12 cellular contexts compared by ENCODE assay signal in the genomic region with DNA sequence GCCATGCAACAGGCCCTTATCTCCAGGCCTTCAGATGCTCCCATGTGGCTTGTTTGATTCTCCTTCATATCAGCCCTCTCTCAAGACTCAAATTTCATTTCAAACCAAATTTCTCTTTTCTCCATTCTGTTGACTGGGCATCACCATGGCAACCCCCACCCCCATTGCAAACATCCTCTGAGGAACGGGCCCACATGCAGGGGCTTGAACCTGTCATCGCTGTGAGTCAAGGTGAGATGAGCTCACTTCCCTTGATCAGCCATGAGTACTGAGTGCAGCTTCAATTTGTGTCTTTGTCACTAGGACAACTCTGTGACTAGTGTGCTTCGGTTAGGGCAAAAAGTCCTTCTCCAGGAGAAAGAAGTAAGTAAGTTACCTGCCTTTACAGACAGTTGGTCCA. TPM values are rescaled to one million over a fixed set of nuclear protein-coding genes. Genes with fewer than 3 reads are reported as not detected.
DNase-seq lines count a peak whose midpoint lies in the region; ATAC-seq, FAIRE-seq and TF ChIP-seq lines count a peak whose summit lies in the region.
"Had no signal": no experiment of that assay in that cellular context is flagged by ENCODE, and none has a peak within 500 bp of the region (broad histone marks: within the 10 kb centered on the region; RNA-seq: fewer than 3 reads in every experiment).

No MANE protein-coding gene starts in this region.

- H3K27me3 Mint-ChIP-seq in CD4-positive, alpha-beta T cell, result no peaks in the 10 kb centered on the region

- H3K36me3 ChIP-seq in osteoblast (ENCODE audit: insufficient read depth, low read length), result no peaks in the 10 kb centered on the region
- H3K36me3 ChIP-seq: stomach had no signal

- peak overlapping the region; percentile 99 for H3K27ac Mint-ChIP-seq in CD4-positive, alpha-beta T cell
- H3K27ac Mint-ChIP-seq: memory B cell had no signal

- no peaks in the 10 kb centered on the region for H3K79me2 ChIP-seq in osteoblast (ENCODE audit: insufficient read depth, low read length)

- DNase-seq in CD4-positive, alpha-beta T cell, result peak in 5 of 10 experiments; percentile 24 to 37 (median 36)
- DNase-seq in NCI-H2196 (lab: John Stamatoyannopoulos, UW; ENCODE audit: unreplicated experiment) (peak; percentile 37), osteoblast (ENCODE audit: insufficient read length, low spot score, missing footprints) (peak; percentile 76), amniotic stem cell (lab: John Stamatoyannopoulos, UW) (no peak), HTR-8/SVneo (ENCODE audit: insufficient read length, low spot score) (no peak)
- peak; percentile 58 for DNase-seq in activated naive CD4-positive, alpha-beta T cell treated with anti-CD3 and anti-CD28 coated beads, Interleukin-2, amount 50 U/mL, for 16 hours
- DNase-seq: cerebellar nuclear complex, NCI-H2081, stomach had no signal

- H3K9me3 ChIP-seq in CD4-positive, alpha-beta T cell (ENCODE audit: control insufficient read depth, low read length), result no peaks in the 10 kb centered on the region
- no peaks in the 10 kb centered on the region for H3K9me3 ChIP-seq in osteoblast (ENCODE audit: low read depth, low read length)
- H3K9me3 ChIP-seq: stomach had no signal

- intact Hi-C loops in CD4-positive, alpha-beta T cell (cut with DNase I, micrococcal nuclease), result no loop called here

- no peaks in the 10 kb centered on the region for H4K20me1 ChIP-seq in osteoblast (ENCODE audit: insufficient read depth, low read length)

- no peak for ATAC-seq in CD4-positive, alpha-beta T cell (ENCODE audit: poor library complexity)
- no peak for ATAC-seq in HG03432 (IDR thresholded peaks at IDR 0.05; ENCODE audit: unreplicated experiment)
- no peak for ATAC-seq in GM21529 (IDR thresholded peaks at IDR 0.05; ENCODE audit: unreplicated experiment)

- H3K36me3 Mint-ChIP-seq in CD4-positive, alpha-beta T cell (ENCODE audit: low read depth), result peaks cover 4% of the 10 kb centered on the region
- H3K36me3 Mint-ChIP-seq: memory B cell had no signal

- H3K27ac ChIP-seq in CD4-positive, alpha-beta T cell (ENCODE audit: low read depth, low read length), result no peak overlapping the region
- peak overlapping the region; percentile 82 for H3K27ac ChIP-seq in osteoblast (ENCODE audit: low read depth, low read length)
- H3K27ac ChIP-seq: stomach had no signal

- CTCF ChIA-PET in CD4-positive, alpha-beta T cell (lab: Charles Lee), result no interaction called here

- H3K4me1 Mint-ChIP-seq in CD4-positive, alpha-beta T cell (ENCODE audit: low read depth), result peaks cover 44% of the 10 kb centered on the region
- H3K4me1 Mint-ChIP-seq: memory B cell had no signal

- no peak for TF ChIP-seq CTCF in CD4-positive, alpha-beta T cell (IDR thresholded peaks at IDR 0.05)
- no peak for TF ChIP-seq CTCF in osteoblast (IDR thresholded peaks at IDR 0.05; ENCODE audit: extremely low read depth, low read depth, low read length)

- FAIRE-seq in HTR-8/SVneo (lab: Jason Lieb, UNC), result no peak

- H3K9me3 Mint-ChIP-seq in CD4-positive, alpha-beta T cell, result peaks cover 3% of the 10 kb centered on the region

- peak overlapping the region; percentile 47 for H3K4me3 Mint-ChIP-seq in CD4-positive, alpha-beta T cell
- H3K4me3 Mint-ChIP-seq: memory B cell had no signal

- peaks cover 40% of the 10 kb centered on the region for H3K4me1 ChIP-seq in osteoblast (ENCODE audit: insufficient read depth, low read length)

- no peaks in the 10 kb centered on the region for H3K27me3 ChIP-seq in CD4-positive, alpha-beta T cell (ENCODE audit: control insufficient read depth, insufficient read depth, low read length)
- no peaks in the 10 kb centered on the region for H3K27me3 ChIP-seq in osteoblast (ENCODE audit: insufficient read depth, low read length)
- H3K27me3 ChIP-seq: stomach had no signal

- H2AFZ ChIP-seq in osteoblast (ENCODE audit: low read length), result no peak overlapping the region

- H3K4me2 ChIP-seq in osteoblast (ENCODE audit: insufficient read depth, low read length), result no peak overlapping the region

- POLR2A ChIA-PET in CD4-positive, alpha-beta T cell (lab: Charles Lee), result interaction anchor here (0.5 to 1.7 kb wide), 3 partner anchors 24 to 120 kb away, joined by 4 to 7 read pairs (median 5); no protein-coding TSS in a partner anchor

- H3K4me3 ChIP-seq in osteoblast (ENCODE audit: insufficient read depth, low read length), result no peak overlapping the region
- H3K4me3 ChIP-seq: stomach had no signal

RNA-seq across cellular contexts. Expression of gene CALML3, which starts 41.8 kb away (rescaled TPM):
- not detected for total RNA-seq in CD4-positive, alpha-beta T cell
- total RNA-seq in osteoblast, result not detected in 2 replicates
- total RNA-seq: stomach had no signal

Comparison
In these comparisons a context has a peak if more than half of its experiments do, and no peak if none do; other contexts are left out.
1. DNase-seq: peak in NCI-H2196 (single experiment), activated naive CD4-positive, alpha-beta T cell treated with anti-CD3 and anti-CD28 coated beads, Interleukin-2, amount 50 U/mL, for 16 hours (single experiment) and osteoblast (single experiment); none in amniotic stem cell (single experiment) and HTR-8/SVneo (single experiment).